In the genomic region with DNA sequence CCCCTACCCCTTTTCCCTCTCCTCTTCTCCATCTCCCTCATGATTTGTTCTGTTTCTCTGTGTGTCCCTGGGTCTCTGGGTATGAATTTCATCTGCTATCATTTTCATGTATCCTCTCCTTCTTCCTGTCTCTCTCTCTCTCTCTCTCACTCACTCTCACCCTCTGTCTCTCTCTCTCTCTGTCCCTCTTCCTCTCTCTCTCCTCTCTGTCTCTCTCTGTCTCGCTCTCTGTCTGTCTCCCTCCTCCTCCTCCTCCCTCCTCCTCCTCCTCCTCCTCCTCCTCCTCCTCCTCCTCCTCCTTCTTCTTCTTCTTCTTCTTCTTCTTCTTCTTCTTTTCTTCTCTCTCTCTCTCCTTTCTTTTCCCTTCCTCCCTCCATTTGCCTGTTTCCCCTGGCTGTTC, we compare ENCODE assay signal across 21 cellular contexts. TPM values are rescaled to one million over a fixed set of nuclear protein-coding genes. Genes with fewer than 3 reads are reported as not detected.
DNase-seq lines count a peak whose midpoint lies in the region; ATAC-seq and TF ChIP-seq lines count a peak whose summit lies in the region.
"Had no signal": no experiment of that assay in that cellular context is flagged by ENCODE, and none has a peak within 500 bp of the region (broad histone marks: within the 10 kb centered on the region; RNA-seq: fewer than 3 reads in every experiment).

No MANE protein-coding gene starts in this region.

- ATAC-seq in T-helper 17 cell, result no peak
- ATAC-seq in GM21825 (IDR thresholded peaks at IDR 0.05; ENCODE audit: unreplicated experiment), result no peak
- ATAC-seq in GM19455 (IDR thresholded peaks at IDR 0.05; ENCODE audit: unreplicated experiment), result no peak
- ATAC-seq: CD8-positive, alpha-beta T cell; GM12878 had no signal

- no peaks in the 10 kb centered on the region for H4K20me1 ChIP-seq in H9 (ENCODE audit: control insufficient read depth, insufficient read depth, insufficient read length)

- no peak overlapping the region for H2BK120ac ChIP-seq in H9 (ENCODE audit: low read depth, low read length, poor library complexity, severe bottlenecking)

- peaks cover 28% of the 10 kb centered on the region for H3K23me2 ChIP-seq in H9 (ENCODE audit: insufficient read length, low read depth, low read length, poor library complexity, severe bottlenecking)

- H2AFZ ChIP-seq in H9 (ENCODE audit: low read length), result no peak overlapping the region

- no peak overlapping the region for H2BK12ac ChIP-seq in H9 (ENCODE audit: insufficient read length, low read depth, low read length)

- H4K8ac ChIP-seq in H9 (replicated peaks; ENCODE audit: insufficient read length, low read depth, low read length), result no peak overlapping the region

- no peak overlapping the region for H3K56ac ChIP-seq in H9 (ENCODE audit: insufficient read length, low read depth, low read length)

- H3K79me2 ChIP-seq in H9 (ENCODE audit: insufficient read depth, low read length), result no peaks in the 10 kb centered on the region

- no peaks in the 10 kb centered on the region for H3K79me1 ChIP-seq in H9 (ENCODE audit: insufficient read depth, low read depth, low read length, poor library complexity, severe bottlenecking)

- H3K9me3 Mint-ChIP-seq in Calu3 (ENCODE audit: low read depth, unreplicated experiment), result no peaks in the 10 kb centered on the region
- H3K9me3 Mint-ChIP-seq in H9, result no peaks in the 10 kb centered on the region
- peaks cover 15% of the 10 kb centered on the region for H3K9me3 Mint-ChIP-seq in glutamatergic neuron (ENCODE audit: unreplicated experiment)
- H3K9me3 Mint-ChIP-seq: CD8-positive, alpha-beta T cell; HFFc6 had no signal

- peaks cover 4% of the 10 kb centered on the region; the same call in 1 of the 2 replicates for H3K4me1 ChIP-seq in H9 (ENCODE audit: insufficient read depth, low read length)

- CTCF ChIA-PET in Calu3 (lab: Charles Lee), result interaction anchor here (1.5 kb wide), 1 partner anchor 124 kb away, joined by 5 read pairs; no protein-coding TSS in a partner anchor

- H3K4ac ChIP-seq in H9 (ENCODE audit: low read depth, low read length), result no peak overlapping the region

- H2BK15ac ChIP-seq in H9 (ENCODE audit: low read depth, low read length), result no peak overlapping the region

- H3K27ac Mint-ChIP-seq in Calu3 (ENCODE audit: unreplicated experiment) (peak overlapping the region; percentile 18), H9 (peak overlapping the region in 1 of 3 experiments; percentile 65; a peak in 1 of 7 replicates), T-helper 17 cell (no peak overlapping the region), glutamatergic neuron (ENCODE audit: unreplicated experiment) (peak overlapping the region; percentile 8)
- H3K27ac Mint-ChIP-seq: B cell; CD8-positive, alpha-beta T cell; HFFc6 had no signal

- no peak overlapping the region for H3K18ac ChIP-seq in H9 (ENCODE audit: insufficient read length, low read depth, low read length)

- H4K5ac ChIP-seq in H9 (ENCODE audit: insufficient read length, low read depth, low read length), result no peak overlapping the region

- H2AK5ac ChIP-seq in H9 (ENCODE audit: insufficient read length, low read length), result no peak overlapping the region

- H3K23ac ChIP-seq in H9 (ENCODE audit: insufficient read length, low read depth, low read length), result no peak overlapping the region

- BruUV-seq in Calu3 (replicated peaks; lab: Mats Ljungman, UMichigan), result no TSS peak

- no peak for DNase-seq in Calu3
- DNase-seq in H9, result no peak
- no peak for DNase-seq in T-helper 17 cell
- DNase-seq in glutamatergic neuron, result no peak
- no peak for DNase-seq in NCI-H1417 treated with DMSO at 0.1 percent for 48 hours (lab: John Stamatoyannopoulos, UW)
- DNase-seq in NCI-H345 (lab: John Stamatoyannopoulos, UW), result no peak
- DNase-seq: CD8-positive, alpha-beta T cell; DMS 273 treated with DMSO at 0.1 percent for 48 hours; DMS53; DND-41; EL; HCEC 1CT; HFFc6 had no signal

- peaks cover 3% of the 10 kb centered on the region; the same call in 1 of the 2 replicates for H3K27me3 ChIP-seq in H9 (ENCODE audit: insufficient read depth, low read length)

- H3K9ac ChIP-seq in H9 (ENCODE audit: extremely low read depth, insufficient read length, low read length), result no peak overlapping the region
- H3K9ac ChIP-seq: BLaER1 treated with 17β-estradiol and CSF1 and Interleukin-3, amounts not matched to agents 10 nM and 100 nM; KMS-11 had no signal

- H2BK5ac ChIP-seq in H9 (ENCODE audit: insufficient read length, low read length), result no peak overlapping the region

- H3K4me3 Mint-ChIP-seq in Calu3 (ENCODE audit: low read depth, unreplicated experiment), result no peak overlapping the region
- H3K4me3 Mint-ChIP-seq in H9, result peak overlapping the region in 1 of 2 experiments; percentile 89; a peak in 3 of 5 replicates
- peak overlapping the region; percentile 4 for H3K4me3 Mint-ChIP-seq in T-helper 17 cell
- peak overlapping the region; percentile 57 for H3K4me3 Mint-ChIP-seq in glutamatergic neuron (ENCODE audit: unreplicated experiment)
- H3K4me3 Mint-ChIP-seq: B cell; CD8-positive, alpha-beta T cell had no signal

- peaks cover 35% of the 10 kb centered on the region for H3K36me3 Mint-ChIP-seq in Calu3 (ENCODE audit: insufficient read depth, unreplicated experiment)
- peaks cover 3 to 7% (median 4%) of the 10 kb centered on the region in 3 experiments; a peak in 6 of 7 replicates for H3K36me3 Mint-ChIP-seq in H9 (ENCODE audit: insufficient read depth in 1 of 3, low read depth in 3 of 3)
- H3K36me3 Mint-ChIP-seq in T-helper 17 cell (ENCODE audit: low read depth), result peaks cover 21% of the 10 kb centered on the region
- no peaks in the 10 kb centered on the region for H3K36me3 Mint-ChIP-seq in glutamatergic neuron (ENCODE audit: unreplicated experiment)
- H3K36me3 Mint-ChIP-seq: CD8-positive, alpha-beta T cell had no signal

- no peak overlapping the region for H2BK20ac ChIP-seq in H9 (ENCODE audit: low read depth, low read length, poor library complexity, severe bottlenecking)

- TF ChIP-seq CTCF in Calu3 (IDR thresholded peaks at IDR 0.05; ENCODE audit: unreplicated experiment) (no peak), H9 (conservative IDR thresholded peaks at IDR 0.05) (no peak), glutamatergic neuron (IDR thresholded peaks at IDR 0.05; ENCODE audit: partially characterized antibody, unreplicated experiment) (no peak)

- H4K91ac ChIP-seq in H9 (ENCODE audit: insufficient read length, low read depth, low read length), result no peak overlapping the region

- H3K4me2 ChIP-seq in H9 (ENCODE audit: insufficient read depth, insufficient read length, low read length), result peak overlapping the region; percentile 95
- H3K4me2 ChIP-seq: KMS-11 had no signal

- WGBS in H9 (ENCODE audit: extremely low coverage, insufficient read length, low lambda C conversion rate), result no CpG with 5 or more reads among the region's 1 CpG

- no peaks in the 10 kb centered on the region for H3K9me3 ChIP-seq in H9 (ENCODE audit: control insufficient read depth, low read depth, low read length)
- H3K9me3 ChIP-seq in T-helper 17 cell (ENCODE audit: control insufficient read depth, low read length, poor library complexity, severe bottlenecking), result no peaks in the 10 kb centered on the region
- H3K9me3 ChIP-seq: BLaER1 treated with 17β-estradiol and CSF1 and Interleukin-3, amounts not matched to agents 10 nM and 100 nM had no signal

- peaks cover 57% of the 10 kb centered on the region for H3K4me1 Mint-ChIP-seq in Calu3 (ENCODE audit: low read depth, unreplicated experiment)
- H3K4me1 Mint-ChIP-seq in H9, result peaks cover 36 to 48% of the 10 kb centered on the region in 2 experiments
- H3K4me1 Mint-ChIP-seq in T-helper 17 cell, result peaks cover 27% of the 10 kb centered on the region
- peaks cover 19% of the 10 kb centered on the region for H3K4me1 Mint-ChIP-seq in glutamatergic neuron (ENCODE audit: low read depth, unreplicated experiment)

- H3K27me3 Mint-ChIP-seq in Calu3 (ENCODE audit: unreplicated experiment) (peaks cover 38% of the 10 kb centered on the region), H9 (ENCODE audit: low read depth) (peaks cover 69% of the 10 kb centered on the region), T-helper 17 cell (peaks cover 53% of the 10 kb centered on the region), glutamatergic neuron (ENCODE audit: unreplicated experiment) (peaks cover 16% of the 10 kb centered on the region)

- intact Hi-C loops in Calu3 (cut with micrococcal nuclease; ENCODE audit: unreplicated experiment), result loop anchor here (5.0 kb wide), 2 partner anchors 77 to 117 kb away; no protein-coding TSS in a partner anchor

- no peak overlapping the region for H3K14ac ChIP-seq in H9 (ENCODE audit: insufficient read depth, low read length)

- no peak overlapping the region for H3K27ac ChIP-seq in H9 (ENCODE audit: insufficient read length, low read depth, low read length)
- H3K27ac ChIP-seq: BLaER1 treated with 17β-estradiol and CSF1 and Interleukin-3, amounts not matched to agents 10 nM and 100 nM; KMS-11 had no signal

- H3T11ph ChIP-seq in H9 (ENCODE audit: low read length), result no peak overlapping the region

RNA-seq across cellular contexts. Expression of gene CACNG7, which starts 3.3 kb away (rescaled TPM):
- total RNA-seq in Calu3 (2022), result not detected in 2 replicates
- 22.1 and 22.7 TPM in 2 replicates for total RNA-seq in H9 (2021)
- total RNA-seq in T-helper 17 cell, result not detected
- total RNA-seq in glutamatergic neuron (ENCODE audit: unreplicated experiment), result 60.4 TPM
- total RNA-seq: A172; B cell; CD8-positive, alpha-beta T cell; GM12878; H4 had no signal

RNA-seq across cellular contexts. Expression of gene PRKCG, which starts 23.8 kb away (rescaled TPM):
- total RNA-seq in Calu3 (2022), result 45.4 and 59.6 TPM in 2 replicates
- total RNA-seq in H9 (2021), result 7.1 and 8.8 TPM in 2 replicates
- 1 to 10 TPM; 1.1 to 1.4 TPM for total RNA-seq in T-helper 17 cell
- total RNA-seq in glutamatergic neuron (ENCODE audit: unreplicated experiment), result 33.1 TPM
- total RNA-seq: A172, B cell, GM12878, H4 had no signal

RNA-seq across cellular contexts. Expression of gene MYADM, which starts 38.1 kb away (rescaled TPM):
- 366 and 464 TPM in 2 replicates for total RNA-seq in Calu3 (2022)
- 116 and 123 TPM in 2 replicates for total RNA-seq in H9 (2021)
- 100 to 1,000 TPM; 392 to 670 TPM for total RNA-seq in T-helper 17 cell
- total RNA-seq in glutamatergic neuron (ENCODE audit: unreplicated experiment), result 61.5 TPM

RNA-seq across cellular contexts. Expression of gene CACNG8, which starts 57.0 kb away (rescaled TPM):
- total RNA-seq in Calu3 (2022) (13.4 and 19.0 TPM in 2 replicates), H9 (2021) (6.0 and 7.1 TPM in 2 replicates), T-helper 17 cell (under 1 TPM; 0.05 to 0.22 TPM), glutamatergic neuron (ENCODE audit: unreplicated experiment) (4.3 TPM)
- total RNA-seq: B cell; CD8-positive, alpha-beta T cell; GM12878 had no signal

Comparison
In these comparisons a context has a peak if more than half of its experiments do, and no peak if none do; other contexts are left out.
1. RNA of gene CACNG7, which starts 3.3 kb away (total RNA-seq): 60.4 TPM in glutamatergic neuron (single experiment) and 22.1 to 22.7 TPM in H9; not detected in Calu3 and not detected in T-helper 17 cell; every median in the first group is over 10 times any median in the second.